Comparison of ENCODE assay signal across 9 cellular contexts in genomic region chr12:8644345-8645248, GRCh38. TPM values are rescaled to one million over a fixed set of nuclear protein-coding genes. Genes with fewer than 3 reads are reported as not detected.
A peak's percentile ranks its signal among the peaks of the same experiment; 100 is the strongest.
DNase-seq lines count a peak whose midpoint lies in the region; ATAC-seq and TF ChIP-seq lines count a peak whose summit lies in the region.
"Had no signal": no experiment of that assay in that cellular context is flagged by ENCODE, and none has a peak within 500 bp of the region (broad histone marks: within the 10 kb centered on the region; RNA-seq: fewer than 3 reads in every experiment).

No MANE protein-coding gene starts in this region.

- no peaks in the 10 kb centered on the region for H3K9me2 ChIP-seq in GM23248 (ENCODE audit: insufficient read depth)

- no peak overlapping the region for H3K27ac ChIP-seq in GM23248

- peak; percentile 56 for DNase-seq in GM13976 (ENCODE audit: low spot score)
- peak; percentile 16 for DNase-seq in GM23248
- DNase-seq in MV-4-11 (lab: John Stamatoyannopoulos, UW) = peak; percentile 78
- peak in 1 of 2 donors; percentile 55 for DNase-seq in activated naive CD4-positive, alpha-beta T cell treated with anti-CD3 and anti-CD28 coated beads, Interleukin-2, amount 50 U/mL, for 72 hours (ENCODE audit: low spot score in 2 of 2)
- DNase-seq in stimulated activated CD8-positive, alpha-beta memory T cell treated with anti-CD3 and anti-CD28 coated beads, Interleukin-7, amount 100 ng/mL, for 4 hours (ENCODE audit: low read depth in 2 of 2) = peak; percentile 26 to 43
- DNase-seq in NCI-H146 treated with DMSO at 0.1 percent for 48 hours (lab: John Stamatoyannopoulos, UW; ENCODE audit: unreplicated experiment) = no peak
- no peak for DNase-seq in NCI-H446 treated with DMSO at 0.1 percent for 48 hours (lab: John Stamatoyannopoulos, UW)
- DNase-seq in GM03348 (ENCODE audit: low spot score) = no peak

- peak; percentile 79 to 80 for ATAC-seq in activated naive CD4-positive, alpha-beta T cell treated with anti-CD3 and anti-CD28 coated beads, Interleukin-2, amount 50 U/mL, for 72 hours

- H3K27me3 ChIP-seq in GM23248 (replicated peaks; ENCODE audit: insufficient read depth) = no peaks in the 10 kb centered on the region

- no peaks in the 10 kb centered on the region for H3K9me3 ChIP-seq in GM23248 (ENCODE audit: low read depth)

- no peaks in the 10 kb centered on the region for H3K36me3 Mint-ChIP-seq in activated naive CD4-positive, alpha-beta T cell treated with anti-CD3 and anti-CD28 coated beads, Interleukin-2, amount 50 U/mL, for 72 hours

- no peak overlapping the region for H3K4me3 ChIP-seq in GM23248

- WGBS in GM23248 (ENCODE audit: low coverage in 1 of 2, low lambda C conversion rate in 2 of 2, missing lambda C conversion rate in 2 of 2), 2 experiments = 73 to 76% methylated on average over 5 of the region's 5 CpGs

- H3K79me2 ChIP-seq in GM23248 (ENCODE audit: insufficient read depth) = no peaks in the 10 kb centered on the region

- peak overlapping the region; percentile 63 to 86 for H3K27ac Mint-ChIP-seq in activated naive CD4-positive, alpha-beta T cell treated with anti-CD3 and anti-CD28 coated beads, Interleukin-2, amount 50 U/mL, for 72 hours

- H3F3A ChIP-seq in GM23248 (ENCODE audit: insufficient read depth) = peaks cover 9% of the 10 kb centered on the region; the same call in 1 of the 2 replicates

- H3K9me3 Mint-ChIP-seq in activated naive CD4-positive, alpha-beta T cell treated with anti-CD3 and anti-CD28 coated beads, Interleukin-2, amount 50 U/mL, for 72 hours = no peaks in the 10 kb centered on the region

- H4K20me1 ChIP-seq in GM23248 (ENCODE audit: insufficient read depth) = no peaks in the 10 kb centered on the region

- no peak for TF ChIP-seq CTCF in GM13976 (IDR thresholded peaks at IDR 0.05; ENCODE audit: borderline replicate concordance, control extremely low read depth, extremely low read depth, insufficient read depth, missing control alignments)

- H3K36me3 ChIP-seq in GM23248 (ENCODE audit: low read depth) = peaks cover 35% of the 10 kb centered on the region

- no peak overlapping the region for H2AFZ ChIP-seq in GM23248

- in situ Hi-C loops in GM13976 (cut with MboI; ENCODE audit: low sequenced_read_pairs, unreplicated experiment) = no loop called here
- in situ Hi-C loops in GM23248 (cut with MboI) = no loop called here

- H3K4me1 ChIP-seq in GM23248 (ENCODE audit: insufficient read depth) = no peaks in the 10 kb centered on the region

- no peak overlapping the region for H3K4me2 ChIP-seq in GM23248 (ENCODE audit: unreplicated experiment)

- H3K9ac ChIP-seq in GM23248 = no peak overlapping the region

RNA-seq across cellular contexts. Expression of gene MFAP5, which starts 18.0 kb away (rescaled TPM):
- total RNA-seq in GM23248 (2014; rRNA removed; shearing (Covaris generic)) = 344 and 390 TPM in 2 replicates
- 678 and 679 TPM in 2 replicates for polyA plus RNA-seq in GM23248 (2016; fragmentation: Nextera tagmentation; extraction: Ambion mirVana)
- total RNA-seq in activated naive CD4-positive, alpha-beta T cell treated with anti-CD3 and anti-CD28 coated beads, Interleukin-2, amount 50 U/mL, for 72 hours = not detected

RNA-seq across cellular contexts. Expression of gene AICDA, which starts 31.9 kb away (rescaled TPM):
- not detected in 2 replicates for total RNA-seq in GM23248 (2014; rRNA removed; shearing (Covaris generic))
- not detected in 2 replicates for polyA plus RNA-seq in GM23248 (2016; fragmentation: Nextera tagmentation; extraction: Ambion mirVana)
- not detected for total RNA-seq in activated naive CD4-positive, alpha-beta T cell treated with anti-CD3 and anti-CD28 coated beads, Interleukin-2, amount 50 U/mL, for 72 hours
- polyA plus RNA-seq: esophagus had no signal

RNA-seq across cellular contexts. Expression of gene RIMKLB, which starts 53.2 kb away (rescaled TPM):
- total RNA-seq in GM23248 (2014; rRNA removed; shearing (Covaris generic)) = 21.9 and 23.2 TPM in 2 replicates
- 14.6 and 19.4 TPM in 2 replicates for polyA plus RNA-seq in GM23248 (2016; fragmentation: Nextera tagmentation; extraction: Ambion mirVana)
- total RNA-seq in activated naive CD4-positive, alpha-beta T cell treated with anti-CD3 and anti-CD28 coated beads, Interleukin-2, amount 50 U/mL, for 72 hours = 1 to 10 TPM; 2.2 to 4.5 TPM

Comparison
In these comparisons a context has a peak if more than half of its experiments do, and no peak if none do; other contexts are left out.
1. DNase-seq: peak in GM13976 (single experiment), GM23248 (single experiment), MV-4-11 (single experiment) and stimulated activated CD8-positive, alpha-beta memory T cell treated with anti-CD3 and anti-CD28 coated beads, Interleukin-7, amount 100 ng/mL, for 4 hours (2 of 2); none in NCI-H146 treated with DMSO at 0.1 percent for 48 hours (single experiment), NCI-H446 treated with DMSO at 0.1 percent for 48 hours (single experiment) and GM03348 (single experiment).
2. RNA of gene MFAP5, which starts 18.0 kb away (total RNA-seq): 344 to 390 TPM in GM23248; not detected in activated naive CD4-positive, alpha-beta T cell treated with anti-CD3 and anti-CD28 coated beads, Interleukin-2, amount 50 U/mL, for 72 hours; every median in the first group is over 100 times any median in the second.